1 cellular context compared by ENCODE assay signal in the genomic region with DNA sequence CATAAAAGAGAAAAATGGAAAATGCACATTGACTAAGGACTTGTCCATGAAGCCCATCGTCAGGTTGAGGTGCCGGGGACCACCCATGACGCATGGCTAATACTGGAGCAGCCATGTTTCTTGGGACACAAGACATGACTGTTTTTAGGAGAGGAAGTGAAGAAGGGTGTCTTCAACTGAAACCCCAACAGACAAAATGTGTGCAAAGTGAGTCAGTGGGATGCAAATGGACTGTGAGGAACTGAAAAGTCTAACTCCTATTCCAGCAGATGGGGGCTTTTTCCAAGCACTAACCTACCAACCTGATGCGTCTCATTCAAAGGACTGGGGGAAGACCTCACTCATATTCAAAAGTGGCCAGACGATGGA.
TF ChIP-seq lines count a peak whose summit lies in the region.

No MANE protein-coding gene starts in this region.

TF ChIP-seq in GM12878, 131 proteins besides CTCF, POLR2A, EP300 and RAD21 (continued from another document and continues in another):
- TF ChIP-seq, protein P1, sequence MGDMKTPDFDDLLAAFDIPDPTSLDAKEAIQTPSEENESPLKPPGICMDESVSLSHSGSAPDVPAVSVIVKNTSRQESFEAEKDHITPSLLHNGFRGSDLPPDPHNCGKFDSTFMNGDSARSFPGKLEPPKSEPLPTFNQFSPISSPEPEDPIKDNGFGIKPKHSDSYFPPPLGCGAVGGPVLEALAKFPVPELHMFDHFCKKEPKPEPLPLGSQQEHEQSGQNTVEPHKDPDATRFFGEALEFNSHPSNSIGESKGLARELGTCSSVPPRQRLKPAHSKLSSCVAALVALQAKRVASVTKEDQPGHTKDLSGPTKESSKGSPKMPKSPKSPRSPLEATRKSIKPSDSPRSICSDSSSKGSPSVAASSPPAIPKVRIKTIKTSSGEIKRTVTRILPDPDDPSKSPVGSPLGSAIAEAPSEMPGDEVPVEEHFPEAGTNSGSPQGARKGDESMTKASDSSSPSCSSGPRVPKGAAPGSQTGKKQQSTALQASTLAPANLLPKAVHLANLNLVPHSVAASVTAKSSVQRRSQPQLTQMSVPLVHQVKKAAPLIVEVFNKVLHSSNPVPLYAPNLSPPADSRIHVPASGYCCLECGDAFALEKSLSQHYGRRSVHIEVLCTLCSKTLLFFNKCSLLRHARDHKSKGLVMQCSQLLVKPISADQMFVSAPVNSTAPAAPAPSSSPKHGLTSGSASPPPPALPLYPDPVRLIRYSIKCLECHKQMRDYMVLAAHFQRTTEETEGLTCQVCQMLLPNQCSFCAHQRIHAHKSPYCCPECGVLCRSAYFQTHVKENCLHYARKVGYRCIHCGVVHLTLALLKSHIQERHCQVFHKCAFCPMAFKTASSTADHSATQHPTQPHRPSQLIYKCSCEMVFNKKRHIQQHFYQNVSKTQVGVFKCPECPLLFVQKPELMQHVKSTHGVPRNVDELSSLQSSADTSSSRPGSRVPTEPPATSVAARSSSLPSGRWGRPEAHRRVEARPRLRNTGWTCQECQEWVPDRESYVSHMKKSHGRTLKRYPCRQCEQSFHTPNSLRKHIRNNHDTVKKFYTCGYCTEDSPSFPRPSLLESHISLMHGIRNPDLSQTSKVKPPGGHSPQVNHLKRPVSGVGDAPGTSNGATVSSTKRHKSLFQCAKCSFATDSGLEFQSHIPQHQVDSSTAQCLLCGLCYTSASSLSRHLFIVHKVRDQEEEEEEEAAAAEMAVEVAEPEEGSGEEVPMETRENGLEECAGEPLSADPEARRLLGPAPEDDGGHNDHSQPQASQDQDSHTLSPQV (IDR thresholded peaks at IDR 0.05): no peak
- TF ChIP-seq ZNF384 (IDR thresholded peaks at IDR 0.05; ENCODE audit: borderline replicate concordance, low read depth, low read length): no peak
- peak; percentile 60; the same call in 1 of the 2 replicates for TF ChIP-seq BCL11A (IDR thresholded peaks at IDR 0.05; ENCODE audit: low read depth, low read length)
- TF ChIP-seq SUZ12 (IDR thresholded peaks at IDR 0.05; ENCODE audit: unreplicated experiment): no peak
- peak; percentile 82 for TF ChIP-seq EED (IDR thresholded peaks at IDR 0.05; ENCODE audit: low read depth)
- no peak for TF ChIP-seq TCF12 (IDR thresholded peaks at IDR 0.05; ENCODE audit: low read depth, low read length)
- TF ChIP-seq MTA3 (IDR thresholded peaks at IDR 0.05; ENCODE audit: borderline replicate concordance, low read length): peak; percentile 90; the same call in 1 of the 2 replicates
- TF ChIP-seq HCFC1 (IDR thresholded peaks at IDR 0.05; ENCODE audit: low read length): no peak
- peak; percentile 26; the same call in 1 of the 2 replicates for TF ChIP-seq JUNB (IDR thresholded peaks at IDR 0.05)
- TF ChIP-seq, protein P2, sequence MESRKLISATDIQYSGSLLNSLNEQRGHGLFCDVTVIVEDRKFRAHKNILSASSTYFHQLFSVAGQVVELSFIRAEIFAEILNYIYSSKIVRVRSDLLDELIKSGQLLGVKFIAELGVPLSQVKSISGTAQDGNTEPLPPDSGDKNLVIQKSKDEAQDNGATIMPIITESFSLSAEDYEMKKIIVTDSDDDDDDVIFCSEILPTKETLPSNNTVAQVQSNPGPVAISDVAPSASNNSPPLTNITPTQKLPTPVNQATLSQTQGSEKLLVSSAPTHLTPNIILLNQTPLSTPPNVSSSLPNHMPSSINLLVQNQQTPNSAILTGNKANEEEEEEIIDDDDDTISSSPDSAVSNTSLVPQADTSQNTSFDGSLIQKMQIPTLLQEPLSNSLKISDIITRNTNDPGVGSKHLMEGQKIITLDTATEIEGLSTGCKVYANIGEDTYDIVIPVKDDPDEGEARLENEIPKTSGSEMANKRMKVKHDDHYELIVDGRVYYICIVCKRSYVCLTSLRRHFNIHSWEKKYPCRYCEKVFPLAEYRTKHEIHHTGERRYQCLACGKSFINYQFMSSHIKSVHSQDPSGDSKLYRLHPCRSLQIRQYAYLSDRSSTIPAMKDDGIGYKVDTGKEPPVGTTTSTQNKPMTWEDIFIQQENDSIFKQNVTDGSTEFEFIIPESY (IDR thresholded peaks at IDR 0.05): no peak
- TF ChIP-seq, protein P3, sequence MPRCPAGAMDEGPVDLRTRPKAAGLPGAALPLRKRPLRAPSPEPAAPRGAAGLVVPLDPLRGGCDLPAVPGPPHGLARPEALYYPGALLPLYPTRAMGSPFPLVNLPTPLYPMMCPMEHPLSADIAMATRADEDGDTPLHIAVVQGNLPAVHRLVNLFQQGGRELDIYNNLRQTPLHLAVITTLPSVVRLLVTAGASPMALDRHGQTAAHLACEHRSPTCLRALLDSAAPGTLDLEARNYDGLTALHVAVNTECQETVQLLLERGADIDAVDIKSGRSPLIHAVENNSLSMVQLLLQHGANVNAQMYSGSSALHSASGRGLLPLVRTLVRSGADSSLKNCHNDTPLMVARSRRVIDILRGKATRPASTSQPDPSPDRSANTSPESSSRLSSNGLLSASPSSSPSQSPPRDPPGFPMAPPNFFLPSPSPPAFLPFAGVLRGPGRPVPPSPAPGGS (IDR thresholded peaks at IDR 0.05; ENCODE audit: borderline replicate concordance, insufficient read depth, low read depth, low read length, poor library complexity, severe bottlenecking): no peak
- TF ChIP-seq, protein P4, sequence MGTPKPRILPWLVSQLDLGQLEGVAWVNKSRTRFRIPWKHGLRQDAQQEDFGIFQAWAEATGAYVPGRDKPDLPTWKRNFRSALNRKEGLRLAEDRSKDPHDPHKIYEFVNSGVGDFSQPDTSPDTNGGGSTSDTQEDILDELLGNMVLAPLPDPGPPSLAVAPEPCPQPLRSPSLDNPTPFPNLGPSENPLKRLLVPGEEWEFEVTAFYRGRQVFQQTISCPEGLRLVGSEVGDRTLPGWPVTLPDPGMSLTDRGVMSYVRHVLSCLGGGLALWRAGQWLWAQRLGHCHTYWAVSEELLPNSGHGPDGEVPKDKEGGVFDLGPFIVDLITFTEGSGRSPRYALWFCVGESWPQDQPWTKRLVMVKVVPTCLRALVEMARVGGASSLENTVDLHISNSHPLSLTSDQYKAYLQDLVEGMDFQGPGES (IDR thresholded peaks at IDR 0.05): no peak
- no peak for TF ChIP-seq RFX5 (IDR thresholded peaks at IDR 0.05; ENCODE audit: low read depth, low read length)
- TF ChIP-seq, protein P5, sequence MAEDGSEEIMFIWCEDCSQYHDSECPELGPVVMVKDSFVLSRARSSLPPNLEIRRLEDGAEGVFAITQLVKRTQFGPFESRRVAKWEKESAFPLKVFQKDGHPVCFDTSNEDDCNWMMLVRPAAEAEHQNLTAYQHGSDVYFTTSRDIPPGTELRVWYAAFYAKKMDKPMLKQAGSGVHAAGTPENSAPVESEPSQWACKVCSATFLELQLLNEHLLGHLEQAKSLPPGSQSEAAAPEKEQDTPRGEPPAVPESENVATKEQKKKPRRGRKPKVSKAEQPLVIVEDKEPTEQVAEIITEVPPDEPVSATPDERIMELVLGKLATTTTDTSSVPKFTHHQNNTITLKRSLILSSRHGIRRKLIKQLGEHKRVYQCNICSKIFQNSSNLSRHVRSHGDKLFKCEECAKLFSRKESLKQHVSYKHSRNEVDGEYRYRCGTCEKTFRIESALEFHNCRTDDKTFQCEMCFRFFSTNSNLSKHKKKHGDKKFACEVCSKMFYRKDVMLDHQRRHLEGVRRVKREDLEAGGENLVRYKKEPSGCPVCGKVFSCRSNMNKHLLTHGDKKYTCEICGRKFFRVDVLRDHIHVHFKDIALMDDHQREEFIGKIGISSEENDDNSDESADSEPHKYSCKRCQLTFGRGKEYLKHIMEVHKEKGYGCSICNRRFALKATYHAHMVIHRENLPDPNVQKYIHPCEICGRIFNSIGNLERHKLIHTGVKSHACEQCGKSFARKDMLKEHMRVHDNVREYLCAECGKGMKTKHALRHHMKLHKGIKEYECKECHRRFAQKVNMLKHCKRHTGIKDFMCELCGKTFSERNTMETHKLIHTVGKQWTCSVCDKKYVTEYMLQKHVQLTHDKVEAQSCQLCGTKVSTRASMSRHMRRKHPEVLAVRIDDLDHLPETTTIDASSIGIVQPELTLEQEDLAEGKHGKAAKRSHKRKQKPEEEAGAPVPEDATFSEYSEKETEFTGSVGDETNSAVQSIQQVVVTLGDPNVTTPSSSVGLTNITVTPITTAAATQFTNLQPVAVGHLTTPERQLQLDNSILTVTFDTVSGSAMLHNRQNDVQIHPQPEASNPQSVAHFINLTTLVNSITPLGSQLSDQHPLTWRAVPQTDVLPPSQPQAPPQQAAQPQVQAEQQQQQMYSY (CRISPR knock-in tag; IDR thresholded peaks at IDR 0.05): no peak
- no peak for TF ChIP-seq BMI1 (IDR thresholded peaks at IDR 0.05; ENCODE audit: borderline replicate concordance)
- TF ChIP-seq SIN3A (IDR thresholded peaks at IDR 0.05; ENCODE audit: low read depth, low read length): no peak
- no peak for TF ChIP-seq NR2F1 (conservative IDR thresholded peaks at IDR 0.05)
- no peak for TF ChIP-seq NFXL1 (IDR thresholded peaks at IDR 0.05; ENCODE audit: borderline replicate concordance)
- TF ChIP-seq CBFB (IDR thresholded peaks at IDR 0.05; ENCODE audit: low read depth): no peak
- TF ChIP-seq TARDBP (IDR thresholded peaks at IDR 0.05; ENCODE audit: borderline replicate concordance): no peak
- no peak for TF ChIP-seq GABPA (IDR thresholded peaks at IDR 0.05; ENCODE audit: low read depth)
- TF ChIP-seq MEF2B (IDR thresholded peaks at IDR 0.05; ENCODE audit: partially characterized antibody, poor library complexity, severe bottlenecking): no peak
- TF ChIP-seq POLR2AphosphoS2 (IDR thresholded peaks at IDR 0.05; ENCODE audit: low read depth, low read length): no peak
- peak; percentile 51; the same call in 1 of the 2 replicates for TF ChIP-seq MEF2A (IDR thresholded peaks at IDR 0.05; ENCODE audit: insufficient read depth, low read depth, low read length)
- no peak for TF ChIP-seq BACH1 (IDR thresholded peaks at IDR 0.05; ENCODE audit: borderline replicate concordance)
- TF ChIP-seq CBX3 (IDR thresholded peaks at IDR 0.05; ENCODE audit: borderline replicate concordance, low read depth): no peak
- no peak for TF ChIP-seq CHD2 (IDR thresholded peaks at IDR 0.05; ENCODE audit: borderline replicate concordance, low read depth, low read length)
- no peak for TF ChIP-seq WRNIP1 (IDR thresholded peaks at IDR 0.05; ENCODE audit: borderline replicate concordance, low read depth, low read length)
- TF ChIP-seq TBL1XR1 (IDR thresholded peaks at IDR 0.05; ENCODE audit: low read depth, low read length): no peak
- peak; percentile 88 for TF ChIP-seq YY1 (IDR thresholded peaks at IDR 0.05; ENCODE audit: low read depth, low read length)
- no peak for TF ChIP-seq PAX8 (IDR thresholded peaks at IDR 0.05)
- peak; percentile 71 for TF ChIP-seq RUNX3 (IDR thresholded peaks at IDR 0.05; ENCODE audit: low read length)
- 0 out of 2 replicates have a peak, but pooled peaks have one; percentile 27 for TF ChIP-seq DPF2 (IDR thresholded peaks at IDR 0.05)
- no peak for TF ChIP-seq RAD51 (IDR thresholded peaks at IDR 0.05)
- TF ChIP-seq, protein P6, sequence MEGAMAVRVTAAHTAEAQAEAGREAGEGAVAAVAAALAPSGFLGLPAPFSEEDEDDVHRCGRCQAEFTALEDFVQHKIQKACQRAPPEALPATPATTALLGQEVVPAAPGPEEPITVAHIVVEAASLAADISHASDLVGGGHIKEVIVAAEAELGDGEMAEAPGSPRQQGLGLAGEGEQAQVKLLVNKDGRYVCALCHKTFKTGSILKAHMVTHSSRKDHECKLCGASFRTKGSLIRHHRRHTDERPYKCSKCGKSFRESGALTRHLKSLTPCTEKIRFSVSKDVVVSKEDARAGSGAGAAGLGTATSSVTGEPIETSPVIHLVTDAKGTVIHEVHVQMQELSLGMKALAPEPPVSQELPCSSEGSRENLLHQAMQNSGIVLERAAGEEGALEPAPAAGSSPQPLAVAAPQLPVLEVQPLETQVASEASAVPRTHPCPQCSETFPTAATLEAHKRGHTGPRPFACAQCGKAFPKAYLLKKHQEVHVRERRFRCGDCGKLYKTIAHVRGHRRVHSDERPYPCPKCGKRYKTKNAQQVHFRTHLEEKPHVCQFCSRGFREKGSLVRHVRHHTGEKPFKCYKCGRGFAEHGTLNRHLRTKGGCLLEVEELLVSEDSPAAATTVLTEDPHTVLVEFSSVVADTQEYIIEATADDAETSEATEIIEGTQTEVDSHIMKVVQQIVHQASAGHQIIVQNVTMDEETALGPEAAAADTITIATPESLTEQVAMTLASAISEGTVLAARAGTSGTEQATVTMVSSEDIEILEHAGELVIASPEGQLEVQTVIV (IDR thresholded peaks at IDR 0.05; ENCODE audit: borderline replicate concordance, partially characterized antibody): no peak
- no peak for TF ChIP-seq JUND (IDR thresholded peaks at IDR 0.05; ENCODE audit: low read depth, low read length)
- peak; percentile 32; the same call in 1 of the 2 replicates for TF ChIP-seq CBX5 (IDR thresholded peaks at IDR 0.05; ENCODE audit: low read depth)
- TF ChIP-seq MTA2 (IDR thresholded peaks at IDR 0.05; ENCODE audit: low read depth): peak; percentile 57
- 0 out of 2 replicates have a peak, but pooled peaks have one; percentile 29 for TF ChIP-seq FOXM1 (IDR thresholded peaks at IDR 0.05; ENCODE audit: low read depth, low read length)
- TF ChIP-seq KDM1A (IDR thresholded peaks at IDR 0.05; ENCODE audit: borderline replicate concordance): no peak
- TF ChIP-seq, protein P7, sequence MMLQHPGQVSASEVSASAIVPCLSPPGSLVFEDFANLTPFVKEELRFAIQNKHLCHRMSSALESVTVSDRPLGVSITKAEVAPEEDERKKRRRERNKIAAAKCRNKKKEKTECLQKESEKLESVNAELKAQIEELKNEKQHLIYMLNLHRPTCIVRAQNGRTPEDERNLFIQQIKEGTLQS (IDR thresholded peaks at IDR 0.05; ENCODE audit: borderline replicate concordance, extremely low read depth, low read depth, low read length): no peak
- peak; percentile 63 for TF ChIP-seq IKZF1 (conservative IDR thresholded peaks at IDR 0.05)
- TF ChIP-seq, protein P8, sequence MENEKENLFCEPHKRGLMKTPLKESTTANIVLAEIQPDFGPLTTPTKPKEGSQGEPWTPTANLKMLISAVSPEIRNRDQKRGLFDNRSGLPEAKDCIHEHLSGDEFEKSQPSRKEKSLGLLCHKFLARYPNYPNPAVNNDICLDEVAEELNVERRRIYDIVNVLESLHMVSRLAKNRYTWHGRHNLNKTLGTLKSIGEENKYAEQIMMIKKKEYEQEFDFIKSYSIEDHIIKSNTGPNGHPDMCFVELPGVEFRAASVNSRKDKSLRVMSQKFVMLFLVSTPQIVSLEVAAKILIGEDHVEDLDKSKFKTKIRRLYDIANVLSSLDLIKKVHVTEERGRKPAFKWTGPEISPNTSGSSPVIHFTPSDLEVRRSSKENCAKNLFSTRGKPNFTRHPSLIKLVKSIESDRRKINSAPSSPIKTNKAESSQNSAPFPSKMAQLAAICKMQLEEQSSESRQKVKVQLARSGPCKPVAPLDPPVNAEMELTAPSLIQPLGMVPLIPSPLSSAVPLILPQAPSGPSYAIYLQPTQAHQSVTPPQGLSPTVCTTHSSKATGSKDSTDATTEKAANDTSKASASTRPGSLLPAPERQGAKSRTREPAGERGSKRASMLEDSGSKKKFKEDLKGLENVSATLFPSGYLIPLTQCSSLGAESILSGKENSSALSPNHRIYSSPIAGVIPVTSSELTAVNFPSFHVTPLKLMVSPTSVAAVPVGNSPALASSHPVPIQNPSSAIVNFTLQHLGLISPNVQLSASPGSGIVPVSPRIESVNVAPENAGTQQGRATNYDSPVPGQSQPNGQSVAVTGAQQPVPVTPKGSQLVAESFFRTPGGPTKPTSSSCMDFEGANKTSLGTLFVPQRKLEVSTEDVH (IDR thresholded peaks at IDR 0.05; ENCODE audit: low read depth, partially characterized antibody): no peak
- TF ChIP-seq YBX1 (IDR thresholded peaks at IDR 0.05): no peak
- peak in 1 of 2 experiments; percentile 29; a peak in 1 of 4 replicates for TF ChIP-seq ETV6 (conservative IDR thresholded peaks at IDR 0.05 in 1 of 2, IDR thresholded peaks at IDR 0.05 in 1 of 2; ENCODE audit: borderline replicate concordance in 1 of 2, low read depth in 1 of 2)
- TF ChIP-seq RB1 (IDR thresholded peaks at IDR 0.05; ENCODE audit: borderline replicate concordance): no peak
- TF ChIP-seq HDGF (IDR thresholded peaks at IDR 0.05): no peak
- TF ChIP-seq PML (IDR thresholded peaks at IDR 0.05; ENCODE audit: low read length): peak; percentile 29; the same call in 1 of the 2 replicates
- TF ChIP-seq CHD1 (IDR thresholded peaks at IDR 0.05; ENCODE audit: low read depth, low read length): no peak
